9 cellular contexts compared by ENCODE assay signal in the genomic region with DNA sequence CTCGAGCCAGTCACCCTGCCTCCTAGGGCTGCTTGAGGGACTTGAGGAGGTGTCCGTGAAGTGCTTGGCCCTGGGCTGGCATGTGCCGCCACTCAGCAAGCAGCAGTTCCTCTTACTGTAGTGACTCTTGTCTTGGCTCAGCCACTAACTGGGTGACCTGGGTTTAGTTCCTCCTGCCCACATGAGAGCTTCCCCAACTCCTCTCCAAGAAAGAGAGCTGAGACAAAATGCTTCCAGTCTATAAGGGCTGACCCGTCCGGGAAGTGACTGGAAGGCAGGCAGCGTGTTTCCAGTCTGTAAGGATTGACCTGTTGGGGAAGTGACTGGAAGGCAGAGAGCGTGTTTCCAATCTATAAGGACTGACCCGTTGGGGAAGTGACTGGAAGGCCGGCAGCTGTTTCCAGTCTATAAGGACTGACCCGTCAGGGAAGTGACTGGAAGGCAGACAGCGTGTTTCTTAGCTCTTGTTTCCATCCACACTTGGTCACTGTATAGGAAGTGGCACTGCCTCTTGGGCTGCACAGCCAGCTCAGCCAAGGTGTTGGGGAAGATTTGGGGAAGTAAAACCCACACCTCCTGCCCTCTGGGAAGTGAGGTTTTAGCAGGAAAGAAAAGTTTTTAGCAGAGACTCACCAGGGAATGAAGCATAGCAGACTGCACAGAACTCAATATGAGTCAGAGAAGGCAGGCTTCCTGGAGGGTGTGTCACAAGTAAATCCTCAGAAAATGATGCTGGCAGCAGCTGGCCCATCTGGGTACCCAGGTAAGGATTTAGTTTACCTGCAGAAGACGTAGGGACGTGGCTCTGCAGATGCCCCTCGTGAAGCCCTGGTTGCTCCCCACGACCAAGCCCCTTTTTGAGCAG. TPM values are rescaled to one million over a fixed set of nuclear protein-coding genes. Genes with fewer than 3 reads are reported as not detected.
DNase-seq lines count a peak whose midpoint lies in the region; ATAC-seq, FAIRE-seq and TF ChIP-seq lines count a peak whose summit lies in the region.
"Had no signal": no experiment of that assay in that cellular context is flagged by ENCODE, and none has a peak within 500 bp of the region (broad histone marks: within the 10 kb centered on the region; RNA-seq: fewer than 3 reads in every experiment).

No MANE protein-coding gene starts in this region.

- TF ChIP-seq CTCF in RWPE1 (conservative IDR thresholded peaks at IDR 0.05; ENCODE audit: low read depth) (no peak), fibroblast of mammary gland (conservative IDR thresholded peaks at IDR 0.05; ENCODE audit: control insufficient read depth, insufficient read depth, low read depth, low read length) (no peak)

- H3K9ac ChIP-seq in trophoblast cell (ENCODE audit: low read length), result no peak overlapping the region

- H3K79me1 ChIP-seq in trophoblast cell (ENCODE audit: low read length), result no peaks in the 10 kb centered on the region

- peak; percentile 64 for FAIRE-seq in GM18507 (lab: Jason Lieb, UNC)

- CTCF ChIA-PET in RWPE1 (lab: Yijun Ruan, JAX), result interaction anchor here (0.6 to 0.8 kb wide), 3 partner anchors 15 to 777 kb away, joined by 3 to 5 read pairs (median 4); no protein-coding TSS in a partner anchor

- DNase-seq in GM18507 (ENCODE audit: extremely low spot score, insufficient read length, low read depth) (no peak), RWPE1 (ENCODE audit: low spot score) (peak; percentile 78), fibroblast of mammary gland (ENCODE audit: low read depth) (peak; percentile 67), trophoblast cell (peak; percentile 80 to 89), islet precursor cell (no peak), SW480 (ENCODE audit: low spot score) (no peak)
- DNase-seq: activated CD4-positive, alpha-beta T cell treated with anti-CD3 and anti-CD28 coated beads for 48 hours had no signal

- H3K79me2 ChIP-seq in trophoblast cell (ENCODE audit: control insufficient read depth, insufficient read depth, low read length, poor library complexity), result no peaks in the 10 kb centered on the region

- no peak overlapping the region for H3K18ac ChIP-seq in trophoblast cell (ENCODE audit: low read length)

- H2BK120ac ChIP-seq in trophoblast cell (ENCODE audit: insufficient read depth, low read length, poor library complexity), result no peak overlapping the region

- WGBS in trophoblast cell (ENCODE audit: extremely low coverage, insufficient coverage, insufficient read length), result no CpG with 5 or more reads among the region's 15 CpGs

- H2AFZ ChIP-seq in trophoblast cell (ENCODE audit: insufficient read depth, low read length, poor library complexity), result no peak overlapping the region

- H3K27ac ChIP-seq in RWPE1 (peak overlapping the region; percentile 74), trophoblast cell (ENCODE audit: low read depth, low read length) (no peak overlapping the region)

- H3K27me3 ChIP-seq in trophoblast cell (ENCODE audit: insufficient read depth, low read length), result no peaks in the 10 kb centered on the region

- H4K12ac ChIP-seq in trophoblast cell (ENCODE audit: low read depth, low read length), result no peak overlapping the region

- no peak overlapping the region for H2AK5ac ChIP-seq in trophoblast cell (ENCODE audit: low read length)

- no peak overlapping the region for H4K8ac ChIP-seq in trophoblast cell (ENCODE audit: low read depth, low read length)

- no peak overlapping the region for H3K4me2 ChIP-seq in trophoblast cell (ENCODE audit: low read length)

- no peaks in the 10 kb centered on the region for H3K9me3 ChIP-seq in trophoblast cell (ENCODE audit: insufficient read depth, low read depth, low read length)

- no peak overlapping the region for H3K14ac ChIP-seq in trophoblast cell (ENCODE audit: low read length)

- peaks cover 92 to 93% of the 10 kb centered on the region in 2 experiments for H3K36me3 ChIP-seq in trophoblast cell (ENCODE audit: control insufficient read depth in 1 of 2, insufficient read depth in 2 of 2, low read length in 2 of 2)

- no peak overlapping the region for H3K23ac ChIP-seq in trophoblast cell (ENCODE audit: low read length)

- POLR2A ChIA-PET in RWPE1 (lab: Yijun Ruan, JAX; ENCODE audit: low non-redundant PET), result no interaction called here

- no peak overlapping the region for H3K4ac ChIP-seq in trophoblast cell (ENCODE audit: low read depth, low read length)

- H2BK12ac ChIP-seq in trophoblast cell (ENCODE audit: low read length), result no peak overlapping the region

- peaks cover 6 to 8% of the 10 kb centered on the region in 2 experiments for H3K4me1 ChIP-seq in trophoblast cell (ENCODE audit: control insufficient read depth in 1 of 2, insufficient read depth in 2 of 2, low read length in 2 of 2)

- ATAC-seq in GM21723 (IDR thresholded peaks at IDR 0.05; ENCODE audit: unreplicated experiment), result no peak
- ATAC-seq in GM21390 (IDR thresholded peaks at IDR 0.05; ENCODE audit: unreplicated experiment), result no peak

- no peak overlapping the region for H2BK5ac ChIP-seq in trophoblast cell (ENCODE audit: low read depth, low read length, poor library complexity)

- H3K4me3 ChIP-seq in fibroblast of mammary gland (ENCODE audit: control insufficient read depth, low read depth, low read length), result no peak overlapping the region
- no peak overlapping the region for H3K4me3 ChIP-seq in trophoblast cell (ENCODE audit: low read depth, low read length)

- H4K91ac ChIP-seq in trophoblast cell (ENCODE audit: low read depth, low read length), result no peak overlapping the region

RNA-seq across cellular contexts. Expression of a gene that starts 53.2 kb away (rescaled TPM):
- 46.4 and 48.2 TPM in 2 replicates for polyA plus RNA-seq in trophoblast cell (2013)

Comparison
In these comparisons a context has a peak if more than half of its experiments do, and no peak if none do; other contexts are left out.
1. DNase-seq: peak in RWPE1 (single experiment), fibroblast of mammary gland (single experiment) and trophoblast cell (2 of 2); none in GM18507 (single experiment), islet precursor cell (single experiment) and SW480 (single experiment).